In genomic region chr17:57953219-57953618, GRCh38 we compare ENCODE assay signal across 1 cellular context.
A peak's percentile ranks its signal among the peaks of the same experiment; 100 is the strongest.
TF ChIP-seq lines count a peak whose summit lies in the region.

No MANE protein-coding gene starts in this region.

TF ChIP-seq in HepG2, 621 proteins besides CTCF, POLR2A, EP300 and RAD21 (continued from another document and continues in another):
- TF ChIP-seq ZBTB40 (IDR thresholded peaks at IDR 0.05) (no peak), ZBTB40 (CRISPR knock-in tag; IDR thresholded peaks at IDR 0.05) (no peak), MIER2 (CRISPR knock-in tag; IDR thresholded peaks at IDR 0.05) (peak; percentile 76; the same call in 1 of the 2 replicates), ZNF142 (CRISPR knock-in tag; IDR thresholded peaks at IDR 0.05) (no peak), TFDP1 (CRISPR knock-in tag; IDR thresholded peaks at IDR 0.05; ENCODE audit: borderline replicate concordance) (no peak), ISL2 (CRISPR knock-in tag; IDR thresholded peaks at IDR 0.05) (no peak), PBX2 (CRISPR knock-in tag; IDR thresholded peaks at IDR 0.05) (no peak), ZBTB4 (CRISPR knock-in tag; IDR thresholded peaks at IDR 0.05; ENCODE audit: borderline replicate concordance) (no peak; the same call in 1 of the 2 replicates), ZBTB7A (CRISPR knock-in tag; IDR thresholded peaks at IDR 0.05) (no peak), HIVEP1 (CRISPR knock-in tag; IDR thresholded peaks at IDR 0.05) (no peak), ZNF607 (CRISPR knock-in tag; IDR thresholded peaks at IDR 0.05; ENCODE audit: borderline replicate concordance) (no peak), CHCHD3 (CRISPR knock-in tag; IDR thresholded peaks at IDR 0.05) (no peak), ZBTB8A (CRISPR knock-in tag; IDR thresholded peaks at IDR 0.05; ENCODE audit: borderline replicate concordance, low read depth) (no peak), NFYB (CRISPR knock-in tag; IDR thresholded peaks at IDR 0.05) (no peak), SPEN (CRISPR knock-in tag; IDR thresholded peaks at IDR 0.05; ENCODE audit: low read depth) (peak; percentile 70; the same call in 1 of the 2 replicates), SALL1 (CRISPR knock-in tag; IDR thresholded peaks at IDR 0.05) (peak; percentile 46), FOXA1 (IDR thresholded peaks at IDR 0.05) (no peak), FOXA1 (CRISPR knock-in tag; IDR thresholded peaks at IDR 0.05) (no peak), TAF15 (IDR thresholded peaks at IDR 0.05; ENCODE audit: low read depth, low read length, poor library complexity, severe bottlenecking) (no peak), EED (CRISPR knock-in tag; IDR thresholded peaks at IDR 0.05) (no peak), FLYWCH1 (CRISPR knock-in tag; IDR thresholded peaks at IDR 0.05) (no peak), THRA (CRISPR knock-in tag; IDR thresholded peaks at IDR 0.05; ENCODE audit: borderline replicate concordance) (peak; percentile 82; the same call in 1 of the 2 replicates), ZBTB42 (CRISPR knock-in tag; IDR thresholded peaks at IDR 0.05) (no peak), TEAD3 (CRISPR knock-in tag; optimal IDR thresholded peaks at IDR 0.05; ENCODE audit: borderline replicate concordance) (peak; percentile 29), GABPB1 (CRISPR knock-in tag; IDR thresholded peaks at IDR 0.05) (no peak), CAMTA2 (CRISPR knock-in tag; IDR thresholded peaks at IDR 0.05; ENCODE audit: borderline replicate concordance) (no peak), RFX1 (IDR thresholded peaks at IDR 0.05) (peak; percentile 46; the same call in 1 of the 2 replicates), THAP8 (CRISPR knock-in tag; IDR thresholded peaks at IDR 0.05; ENCODE audit: borderline replicate concordance) (no peak), ZNF275 (CRISPR knock-in tag; IDR thresholded peaks at IDR 0.05; ENCODE audit: borderline replicate concordance) (no peak), ZNF629 (CRISPR knock-in tag; conservative IDR thresholded peaks at IDR 0.05) (no peak), ZNF468 (CRISPR knock-in tag; IDR thresholded peaks at IDR 0.05) (no peak), SAP130 (CRISPR knock-in tag; IDR thresholded peaks at IDR 0.05; ENCODE audit: low read depth) (peak; percentile 65; the same call in 1 of the 2 replicates), ELF1 (CRISPR knock-in tag; IDR thresholded peaks at IDR 0.05) (no peak), KAT8 (CRISPR knock-in tag; IDR thresholded peaks at IDR 0.05) (no peak), MTF2 (CRISPR knock-in tag; IDR thresholded peaks at IDR 0.05; ENCODE audit: borderline replicate concordance) (no peak), ZNF138 (CRISPR knock-in tag; IDR thresholded peaks at IDR 0.05; ENCODE audit: low read depth) (no peak), HMG20B (CRISPR knock-in tag; conservative IDR thresholded peaks at IDR 0.05) (no peak), PITX1 (CRISPR knock-in tag; IDR thresholded peaks at IDR 0.05) (peak; percentile 67)
